ENCODE assay signal across 8 cellular contexts in the genomic region with DNA sequence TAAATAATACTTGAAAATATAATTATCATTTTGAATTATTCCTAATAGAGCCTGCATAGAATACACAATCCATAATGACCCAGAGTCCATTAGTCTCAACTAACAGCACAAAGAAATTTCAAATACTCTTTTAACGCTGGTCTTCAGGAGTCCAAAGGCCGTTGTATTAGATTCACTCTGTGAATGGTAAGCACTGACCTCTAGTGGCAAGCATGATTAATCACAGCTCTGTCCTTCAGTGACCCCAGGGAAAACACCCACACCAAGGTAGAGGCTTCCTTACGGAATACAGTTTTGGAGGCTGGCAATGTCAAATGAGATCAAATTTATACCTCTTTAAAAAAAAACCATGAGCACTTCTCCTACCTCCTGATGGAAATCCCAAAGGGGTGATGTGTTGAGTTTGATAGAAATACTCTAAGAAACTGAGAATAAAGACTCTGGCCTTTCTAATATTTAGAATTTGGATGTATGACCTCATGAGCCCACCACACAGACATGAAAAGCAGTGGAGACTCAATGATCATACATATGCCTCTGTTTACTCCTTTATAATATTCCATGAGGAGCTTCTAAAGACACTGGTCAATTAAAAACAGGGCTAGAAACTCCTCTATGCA.
DNase-seq lines count a peak whose midpoint lies in the region; ATAC-seq and TF ChIP-seq lines count a peak whose summit lies in the region.

No MANE protein-coding gene starts in this region.

- intact Hi-C loops in esophagus muscularis mucosa (cut with DNase I), result loop anchor here (5.0 kb wide), 1 partner anchor 816 kb away; a partner anchor contains a TSS
- intact Hi-C loops in naive thymus-derived CD4-positive, alpha-beta T cell (cut with micrococcal nuclease), result loop anchor here in 1 of 2 donors (10.0 kb wide), 1 partner anchor 918 kb away; no protein-coding TSS in a partner anchor

- ATAC-seq in naive thymus-derived CD4-positive, alpha-beta T cell, result peak; percentile 66

- TF ChIP-seq CTCF in 22Rv1 (IDR thresholded peaks at IDR 0.05) (peak; percentile 91), esophagus muscularis mucosa (IDR thresholded peaks at IDR 0.05) (peak; percentile 62 to 78 (median 65))

- H3K36me3 ChIP-seq in GM23248 (ENCODE audit: low read depth), result no peaks in the 10 kb centered on the region
- H3K36me3 ChIP-seq in esophagus muscularis mucosa, result no peaks in the 10 kb centered on the region
- no peaks in the 10 kb centered on the region for H3K36me3 ChIP-seq in naive thymus-derived CD4-positive, alpha-beta T cell (ENCODE audit: control insufficient read depth in 2 of 3, insufficient read depth in 3 of 3, low read length in 3 of 3)

- TF ChIP-seq EP300 in esophagus muscularis mucosa (IDR thresholded peaks at IDR 0.05), result no peak

- no peak overlapping the region for H3K4me3 Mint-ChIP-seq in naive thymus-derived CD4-positive, alpha-beta T cell

- no peaks in the 10 kb centered on the region for H3K9me2 ChIP-seq in GM23248 (ENCODE audit: insufficient read depth)

- in situ Hi-C loops in GM23248 (cut with MboI), result loop anchor here (10.0 kb wide), 1 partner anchor 138 kb away; no protein-coding TSS in a partner anchor
- in situ Hi-C loops in SK-MEL-5 (cut with HindIII; ENCODE audit: low pct_unique_long_range_greater_than_20kb, low sequenced_read_pairs), result no loop called here

- CTCF ChIA-PET in naive thymus-derived CD4-positive, alpha-beta T cell (lab: Charles Lee), result no interaction called here

- H3K9ac ChIP-seq in GM23248, result no peak overlapping the region

- H3K4me1 ChIP-seq in GM23248 (ENCODE audit: insufficient read depth) (no peaks in the 10 kb centered on the region), esophagus muscularis mucosa (no peaks in the 10 kb centered on the region)
- no peaks in the 10 kb centered on the region for H3K4me1 ChIP-seq in naive thymus-derived CD4-positive, alpha-beta T cell (ENCODE audit: control insufficient read depth in 2 of 2, insufficient read depth in 2 of 2, low read length in 2 of 2)

- no peak overlapping the region for H3K4me2 ChIP-seq in GM23248 (ENCODE audit: unreplicated experiment)

- no peak overlapping the region for H3K27ac Mint-ChIP-seq in naive thymus-derived CD4-positive, alpha-beta T cell

- no peaks in the 10 kb centered on the region for H3K27me3 ChIP-seq in GM23248 (replicated peaks; ENCODE audit: insufficient read depth)
- H3K27me3 ChIP-seq in esophagus muscularis mucosa, result no peaks in the 10 kb centered on the region
- H3K27me3 ChIP-seq in naive thymus-derived CD4-positive, alpha-beta T cell (ENCODE audit: control insufficient read depth in 2 of 2, insufficient read depth in 2 of 2, low read length in 2 of 2), result no peaks in the 10 kb centered on the region

- H3K4me3 ChIP-seq in GM23248, result no peak overlapping the region
- H3K4me3 ChIP-seq in esophagus muscularis mucosa, result no peak overlapping the region
- no peak overlapping the region for H3K4me3 ChIP-seq in naive thymus-derived CD4-positive, alpha-beta T cell (ENCODE audit: low read length)

- H3F3A ChIP-seq in GM23248 (ENCODE audit: insufficient read depth), result no peaks in the 10 kb centered on the region

- no peaks in the 10 kb centered on the region for H3K4me1 Mint-ChIP-seq in naive thymus-derived CD4-positive, alpha-beta T cell

- H3K9me3 ChIP-seq in GM23248 (ENCODE audit: low read depth), result no peaks in the 10 kb centered on the region
- H3K9me3 ChIP-seq in esophagus muscularis mucosa, result no peaks in the 10 kb centered on the region
- no peaks in the 10 kb centered on the region for H3K9me3 ChIP-seq in naive thymus-derived CD4-positive, alpha-beta T cell (ENCODE audit: control insufficient read depth in 2 of 3, low read length in 3 of 3)

- POLR2A ChIA-PET in naive thymus-derived CD4-positive, alpha-beta T cell (lab: Charles Lee), result no interaction called here

- TF ChIP-seq POLR2A in esophagus muscularis mucosa (IDR thresholded peaks at IDR 0.05; ENCODE audit: low read depth), result no peak

- H3K9me3 Mint-ChIP-seq in naive thymus-derived CD4-positive, alpha-beta T cell, result no peaks in the 10 kb centered on the region

- DNase-seq in GF-D8 (lab: John Stamatoyannopoulos, UW), result peak; percentile 2
- DNase-seq in GM23248, result peak; percentile 80
- DNase-seq in HuH-7 (ENCODE audit: low spot score), result peak; percentile 3
- peak; percentile 72 for DNase-seq in SK-MEL-5 (ENCODE audit: low read depth, low spot score)
- no peak for DNase-seq in esophagus muscularis mucosa (ENCODE audit: extremely low spot score)
- DNase-seq in naive thymus-derived CD4-positive, alpha-beta T cell, result peak in 1 of 9 donors; percentile 15
- DNase-seq in stimulated activated CD4-positive, alpha-beta T cell treated with anti-CD3 and anti-CD28 coated beads, Interleukin-2, amount 100 ng/mL, for 24 hours, result no peak

- 4 to 8% methylated on average over 3 of the region's 3 CpGs for WGBS in GM23248 (ENCODE audit: low coverage in 1 of 2, low lambda C conversion rate in 2 of 2, missing lambda C conversion rate in 2 of 2), 2 experiments
- 2% methylated on average over 3 of the region's 3 CpGs for WGBS in esophagus muscularis mucosa

- no peaks in the 10 kb centered on the region for H3K36me3 Mint-ChIP-seq in naive thymus-derived CD4-positive, alpha-beta T cell

- H3K27ac ChIP-seq in 22Rv1 (no peak overlapping the region), GM23248 (no peak overlapping the region), esophagus muscularis mucosa (replicated peaks in 1 of 4) (no peak overlapping the region)
- H3K27ac ChIP-seq in naive thymus-derived CD4-positive, alpha-beta T cell (ENCODE audit: low read depth, low read length), result no peak overlapping the region

- H3K79me2 ChIP-seq in GM23248 (ENCODE audit: insufficient read depth), result no peaks in the 10 kb centered on the region

- H3K27me3 Mint-ChIP-seq in naive thymus-derived CD4-positive, alpha-beta T cell, result peaks cover 5 to 11% (median 9%) of the 10 kb centered on the region in 5 donors

- H2AFZ ChIP-seq in GM23248, result no peak overlapping the region

- H4K20me1 ChIP-seq in GM23248 (ENCODE audit: insufficient read depth), result no peaks in the 10 kb centered on the region

Comparison
In these comparisons a context has a peak if more than half of its experiments do, and no peak if none do; other contexts are left out.
1. DNase-seq: peak in GF-D8 (single experiment), GM23248 (single experiment), HuH-7 (single experiment) and SK-MEL-5 (single experiment); none in esophagus muscularis mucosa (single experiment) and stimulated activated CD4-positive, alpha-beta T cell treated with anti-CD3 and anti-CD28 coated beads, Interleukin-2, amount 100 ng/mL, for 24 hours (0 of 2).